Comparison of ENCODE assay signal across 15 cellular contexts in the genomic region with DNA sequence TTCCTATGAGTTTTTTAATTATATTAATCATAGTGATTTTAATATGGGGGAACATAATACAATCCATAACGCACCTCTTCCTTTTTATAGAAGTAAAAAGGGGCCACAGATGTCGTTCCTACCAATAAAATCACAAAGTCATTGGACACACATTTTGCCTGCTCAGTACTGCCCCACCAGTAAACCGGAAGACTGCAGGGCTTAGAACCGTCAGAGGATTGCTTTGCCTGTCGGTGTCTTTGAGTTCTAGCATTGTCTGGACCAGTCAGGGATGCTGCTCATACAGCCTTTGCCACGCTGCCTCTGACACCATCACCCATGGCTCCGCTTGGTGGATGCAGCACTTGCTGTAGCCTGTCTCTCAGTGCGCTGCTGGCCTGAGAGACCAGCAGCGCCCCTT.
DNase-seq lines count a peak whose midpoint lies in the region; ATAC-seq, FAIRE-seq and TF ChIP-seq lines count a peak whose summit lies in the region.
"Had no signal": no experiment of that assay in that cellular context is flagged by ENCODE, and none has a peak within 500 bp of the region (broad histone marks: within the 10 kb centered on the region; RNA-seq: fewer than 3 reads in every experiment).

No MANE protein-coding gene starts in this region.

- no peak overlapping the region for H3K14ac ChIP-seq in H9 (ENCODE audit: insufficient read depth, low read length)

- ATAC-seq in HG03571 (IDR thresholded peaks at IDR 0.05; ENCODE audit: unreplicated experiment) (no peak), GM19351 (IDR thresholded peaks at IDR 0.05; ENCODE audit: unreplicated experiment) (no peak)

- H3K23ac ChIP-seq in H9 (ENCODE audit: insufficient read length, low read depth, low read length), result no peak overlapping the region

- no peaks in the 10 kb centered on the region for H3K79me2 ChIP-seq in H9 (ENCODE audit: insufficient read depth, low read length)

- TF ChIP-seq CTCF in H9 (conservative IDR thresholded peaks at IDR 0.05), result peak; percentile 56

- H3K18ac ChIP-seq in H9 (ENCODE audit: insufficient read length, low read depth, low read length), result no peak overlapping the region

- no peak overlapping the region for H2BK15ac ChIP-seq in H9 (ENCODE audit: low read depth, low read length)

- peaks cover 3 to 4% of the 10 kb centered on the region in 2 experiments for H3K4me1 Mint-ChIP-seq in H9
- H3K4me1 Mint-ChIP-seq: B cell; CD4-positive, alpha-beta memory T cell had no signal

- no peak overlapping the region for H3K27ac ChIP-seq in H9 (ENCODE audit: insufficient read length, low read depth, low read length)

- no peak overlapping the region for H2BK12ac ChIP-seq in H9 (ENCODE audit: insufficient read length, low read depth, low read length)

- H3K4ac ChIP-seq in H9 (ENCODE audit: low read depth, low read length), result no peak overlapping the region

- H3K4me3 Mint-ChIP-seq in H9, result no peak overlapping the region
- H3K4me3 Mint-ChIP-seq: B cell; CD4-positive, alpha-beta memory T cell had no signal

- H2BK5ac ChIP-seq in H9 (ENCODE audit: insufficient read length, low read length), result no peak overlapping the region

- no peak overlapping the region for H4K5ac ChIP-seq in H9 (ENCODE audit: insufficient read length, low read depth, low read length)

- no peak overlapping the region for H2BK20ac ChIP-seq in H9 (ENCODE audit: low read depth, low read length, poor library complexity, severe bottlenecking)

- no peak overlapping the region for H3K4me2 ChIP-seq in H9 (ENCODE audit: insufficient read depth, insufficient read length, low read length)

- no peak overlapping the region for H2BK120ac ChIP-seq in H9 (ENCODE audit: low read depth, low read length, poor library complexity, severe bottlenecking)

- no peak overlapping the region for H4K8ac ChIP-seq in H9 (replicated peaks; ENCODE audit: insufficient read length, low read depth, low read length)

- no peak overlapping the region for H3T11ph ChIP-seq in H9 (ENCODE audit: low read length)

- H4K20me1 ChIP-seq in H9 (ENCODE audit: control insufficient read depth, insufficient read depth, insufficient read length), result no peaks in the 10 kb centered on the region

- peak; percentile 32 for DNase-seq in H9
- DNase-seq in RPMI8226, result peak; percentile 18
- DNase-seq in iPS-NIHi11 (ENCODE audit: low spot score), result peak; percentile 16
- DNase-seq in urothelium cell line (ENCODE audit: low spot score), result peak; percentile 8
- DNase-seq in stimulated activated naive CD4-positive, alpha-beta T cell treated with Interleukin-2 at 50 U/mL for 16 hours (lab: John Stamatoyannopoulos, UW), result no peak
- DNase-seq: CD4-positive, alpha-beta memory T cell; GOT3; NCI-H146; NCI-H2081; NCI-H510A treated with DMSO at 0.1 percent for 48 hours; T-helper 2 cell had no signal

- WGBS in H9 (ENCODE audit: extremely low coverage, insufficient read length, low lambda C conversion rate), result no CpG with 5 or more reads among the region's 9 CpGs

- H3K9me3 ChIP-seq in H9 (ENCODE audit: control insufficient read depth, low read depth, low read length), result no peaks in the 10 kb centered on the region

- no peaks in the 10 kb centered on the region for H3K23me2 ChIP-seq in H9 (ENCODE audit: insufficient read length, low read depth, low read length, poor library complexity, severe bottlenecking)

- no peak overlapping the region for H3K56ac ChIP-seq in H9 (ENCODE audit: insufficient read length, low read depth, low read length)

- H2AFZ ChIP-seq in H9 (ENCODE audit: low read length), result no peak overlapping the region

- no peaks in the 10 kb centered on the region for H3K4me1 ChIP-seq in H9 (ENCODE audit: insufficient read depth, low read length)

- no peaks in the 10 kb centered on the region for H3K36me3 Mint-ChIP-seq in H9 (ENCODE audit: insufficient read depth in 1 of 3, low read depth in 3 of 3)
- H3K36me3 Mint-ChIP-seq: CD4-positive, alpha-beta memory T cell had no signal

- H4K91ac ChIP-seq in H9 (ENCODE audit: insufficient read length, low read depth, low read length), result no peak overlapping the region

- no peak overlapping the region for H3K9ac ChIP-seq in H9 (ENCODE audit: extremely low read depth, insufficient read length, low read length)

- H3K27me3 ChIP-seq in H9 (ENCODE audit: insufficient read depth, low read length), result no peaks in the 10 kb centered on the region

- H3K27me3 Mint-ChIP-seq in H9 (ENCODE audit: low read depth), result no peaks in the 10 kb centered on the region
- H3K27me3 Mint-ChIP-seq: B cell; CD4-positive, alpha-beta memory T cell had no signal

- no peak overlapping the region for H2AK5ac ChIP-seq in H9 (ENCODE audit: insufficient read length, low read length)

- no peak for FAIRE-seq in urothelium cell line (lab: Jason Lieb, UNC)
- FAIRE-seq: RCC 7860 had no signal

- H3K9me3 Mint-ChIP-seq in H9, result no peaks in the 10 kb centered on the region

- no peaks in the 10 kb centered on the region for H3K79me1 ChIP-seq in H9 (ENCODE audit: insufficient read depth, low read depth, low read length, poor library complexity, severe bottlenecking)

- no peak overlapping the region for H3K27ac Mint-ChIP-seq in H9
- H3K27ac Mint-ChIP-seq: B cell; CD4-positive, alpha-beta memory T cell had no signal
